Comparison of ENCODE assay signal across 8 cellular contexts in the genomic region with DNA sequence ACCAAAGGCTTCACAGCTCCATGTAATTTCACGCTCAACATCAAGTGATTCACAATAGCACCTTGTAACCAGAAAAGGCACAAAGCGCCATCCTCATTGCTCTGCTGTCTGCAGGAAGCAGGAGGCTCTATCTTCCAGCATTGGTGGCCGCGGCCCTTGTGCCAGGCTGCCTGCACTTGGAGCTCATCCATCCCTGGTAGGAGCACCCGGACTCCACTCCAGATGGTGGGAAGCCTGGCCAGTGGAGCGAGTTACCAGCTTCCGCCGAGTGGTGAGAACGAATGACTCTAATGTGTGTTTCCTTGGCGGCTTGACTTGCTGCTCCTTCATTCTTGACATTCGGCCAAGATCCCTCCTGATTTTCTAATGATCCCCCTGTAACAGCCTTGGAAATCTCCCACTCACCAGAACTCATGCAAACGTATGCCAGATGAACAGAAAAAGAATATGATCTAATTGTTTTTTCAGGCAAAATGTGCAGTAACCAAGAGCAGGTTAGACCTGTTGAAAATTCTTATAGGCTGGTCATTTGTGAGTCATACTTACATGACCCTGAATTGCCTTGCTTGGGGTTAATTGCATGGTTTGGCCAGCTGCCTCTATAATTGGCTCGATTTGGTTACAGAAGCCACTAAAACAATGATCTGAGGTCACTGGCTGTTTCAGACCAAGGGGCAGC.
A peak's percentile ranks its signal among the peaks of the same experiment; 100 is the strongest.
DNase-seq lines count a peak whose midpoint lies in the region; ATAC-seq and TF ChIP-seq lines count a peak whose summit lies in the region.

No MANE protein-coding gene starts in this region.

- TF ChIP-seq CTCF in fibroblast of villous mesenchyme (IDR thresholded peaks at IDR 0.05; ENCODE audit: insufficient read depth, low read depth, low read length): no peak

- H3K4me3 ChIP-seq in fibroblast of villous mesenchyme (ENCODE audit: low read depth, low read length): no peak overlapping the region
- H3K4me3 ChIP-seq in skeletal muscle tissue (ENCODE audit: low read length in 3 of 3): peak overlapping the region; percentile 42 to 59 (median 54)

- H3K36me3 ChIP-seq in skeletal muscle tissue (ENCODE audit: control insufficient read depth in 3 of 3, insufficient read depth in 3 of 3, low read length in 3 of 3): no peaks in the 10 kb centered on the region

- no peaks in the 10 kb centered on the region for H3K27me3 ChIP-seq in skeletal muscle tissue (ENCODE audit: control insufficient read depth in 3 of 3, insufficient read depth in 3 of 3, low read length in 3 of 3)

- intact Hi-C loops in Right ventricle myocardium inferior (cut with DNase I): no loop called here

- no peaks in the 10 kb centered on the region for H3K9me3 ChIP-seq in skeletal muscle tissue (ENCODE audit: control insufficient read depth in 3 of 3, low read length in 3 of 3)

- H3K9ac ChIP-seq in skeletal muscle tissue (ENCODE audit: low read depth in 1 of 3, low read length in 3 of 3): peak overlapping the region; percentile 19 to 54 (median 33)

- ATAC-seq in GM19324 (IDR thresholded peaks at IDR 0.05; ENCODE audit: low FRiP score, unreplicated experiment) (no peak), GM19035 (IDR thresholded peaks at IDR 0.05; ENCODE audit: unreplicated experiment) (no peak), Right ventricle myocardium inferior (no peak)

- peaks cover 28 to 42% (median 35%) of the 10 kb centered on the region in 3 donors for H3K4me1 ChIP-seq in skeletal muscle tissue (ENCODE audit: control insufficient read depth in 3 of 3, insufficient read depth in 3 of 3, low read length in 3 of 3)

- DNase-seq in HK-2 (ENCODE audit: unreplicated experiment) (peak; percentile 44), SHP77 treated with DMSO at 0.1 percent for 48 hours (lab: John Stamatoyannopoulos, UW) (peak; percentile 56), fibroblast of villous mesenchyme (ENCODE audit: low read depth) (peak; percentile 73), mesenteric fat pad (ENCODE audit: low spot score) (no peak), Right ventricle myocardium inferior (ENCODE audit: missing footprints) (no peak)

- H3K27ac ChIP-seq in skeletal muscle tissue (ENCODE audit: low read depth, low read length): peak overlapping the region; percentile 6

Comparison
In these comparisons a context has a peak if more than half of its experiments do, and no peak if none do; other contexts are left out.
1. DNase-seq: peak in HK-2 (single experiment), SHP77 treated with DMSO at 0.1 percent for 48 hours (single experiment) and fibroblast of villous mesenchyme (single experiment); none in mesenteric fat pad (single experiment) and Right ventricle myocardium inferior (single experiment).